18 cellular contexts compared by ENCODE assay signal in the genomic region with DNA sequence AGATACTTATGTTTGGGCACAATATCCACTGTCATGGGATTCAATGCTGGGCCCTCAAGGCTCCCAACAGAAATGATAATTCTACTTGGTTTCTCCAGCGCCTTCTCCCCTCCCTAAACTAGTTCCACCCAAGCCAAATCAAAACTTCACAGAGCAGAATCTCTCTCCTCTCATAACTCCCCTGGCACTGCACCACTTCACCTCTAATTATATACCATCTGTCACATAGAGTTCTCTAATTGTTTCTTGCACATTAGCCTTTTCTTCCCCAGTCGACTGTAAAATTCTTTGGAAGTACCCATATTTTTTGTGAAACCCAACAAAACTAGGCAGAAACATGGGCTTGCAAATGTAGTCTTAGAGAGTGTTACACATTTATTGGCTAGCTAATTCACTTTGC.
"Had no signal": no experiment of that assay in that cellular context is flagged by ENCODE, and none has a peak within 500 bp of the region (broad histone marks: within the 10 kb centered on the region; RNA-seq: fewer than 3 reads in every experiment).

No MANE protein-coding gene starts in this region.

- H3K27ac Mint-ChIP-seq: activated CD4-positive, alpha-beta T cell treated with anti-CD3 and anti-CD28 coated beads, Interleukin-2, amount 10 ng/mL, durations not matched to agents 7 days and 5 days; activated CD8-positive, alpha-beta T cell treated with anti-CD3 and anti-CD28 coated beads, Interleukin-2, amount 10 ng/mL, durations not matched to agents 7 days and 5 days; activated T-cell treated with anti-CD3 and anti-CD28 coated beads, Interleukin-2, amount 50 U/mL, for 24 hours; activated T-helper 2 cell treated with anti-CD3 and anti-CD28 coated beads, Interferon-gamma antibody, Interleukin-2, Interleukin-4, amounts not matched to agents 10 μg/mL and 5 μg/mL and 100 μg/mL, durations not matched to agents 14 hours and 24 hours and 36 hours; mesothelial cell of epicardium; stimulated activated memory B cell treated with anti-CD40 and anti-IgM and Interleukin-4, amounts not matched to agents 10 μg/mL and 1 μg/mL and 100 μg/mL, for 72 hours had no signal

- DNase-seq: activated CD4-positive, alpha-beta T cell treated with anti-CD3 and anti-CD28 coated beads, Interleukin-2, amount 10 ng/mL, durations not matched to agents 7 days and 5 days; activated CD8-positive, alpha-beta T cell treated with anti-CD3 and anti-CD28 coated beads, Interleukin-2, amount 10 ng/mL, durations not matched to agents 7 days and 5 days; activated naive CD4-positive, alpha-beta T cell treated with Interleukin-2 at 50 U/mL for 16 hours; activated T-cell treated with anti-CD3 and anti-CD28 coated beads, Interleukin-2, amount 50 U/mL, for 24 hours; brain microvascular endothelial cell; central memory CD4-positive, alpha-beta T cell; colonic mucosa; erythroblast; foreskin melanocyte; nucleus accumbens; sigmoid colon; stimulated activated CD4-positive, alpha-beta T cell treated with anti-CD3 and anti-CD28 coated beads, Interleukin-4, amount 100 ng/mL, for 24 hours had no signal

- H3K27me3 Mint-ChIP-seq: activated CD4-positive, alpha-beta T cell treated with anti-CD3 and anti-CD28 coated beads, Interleukin-2, amount 10 ng/mL, durations not matched to agents 7 days and 5 days; activated T-cell treated with anti-CD3 and anti-CD28 coated beads, Interleukin-2, amount 50 U/mL, for 24 hours; stimulated activated memory B cell treated with anti-CD40 and anti-IgM and Interleukin-4, amounts not matched to agents 10 μg/mL and 1 μg/mL and 100 μg/mL, for 72 hours had no signal

- H3K4me3 Mint-ChIP-seq: activated CD4-positive, alpha-beta T cell treated with anti-CD3 and anti-CD28 coated beads, Interleukin-2, amount 10 ng/mL, durations not matched to agents 7 days and 5 days; activated CD8-positive, alpha-beta T cell treated with anti-CD3 and anti-CD28 coated beads, Interleukin-2, amount 10 ng/mL, durations not matched to agents 7 days and 5 days; activated T-cell treated with anti-CD3 and anti-CD28 coated beads, Interleukin-2, amount 50 U/mL, for 24 hours; mesothelial cell of epicardium; nephron; stimulated activated memory B cell treated with anti-CD40 and anti-IgM and Interleukin-4, amounts not matched to agents 10 μg/mL and 1 μg/mL and 100 μg/mL, for 72 hours had no signal

- ATAC-seq: activated CD4-positive, CD25-positive, alpha-beta regulatory T cell treated with anti-CD3 and anti-CD28 coated beads, Interleukin-2, amount 50 U/mL, for 24 hours; activated CD8-positive, alpha-beta T cell treated with anti-CD3 and anti-CD28 coated beads, Interleukin-2, amount 10 ng/mL, durations not matched to agents 7 days and 5 days; stimulated activated memory B cell treated with anti-CD40 and anti-IgM and Interleukin-4, amounts not matched to agents 10 μg/mL and 1 μg/mL and 100 μg/mL, for 72 hours had no signal

- H3K9me3 Mint-ChIP-seq: activated CD4-positive, alpha-beta T cell treated with anti-CD3 and anti-CD28 coated beads, Interleukin-2, amount 10 ng/mL, durations not matched to agents 7 days and 5 days; activated T-cell treated with anti-CD3 and anti-CD28 coated beads, Interleukin-2, amount 50 U/mL, for 24 hours; activated T-helper 2 cell treated with anti-CD3 and anti-CD28 coated beads, Interferon-gamma antibody, Interleukin-2, Interleukin-4, amounts not matched to agents 10 μg/mL and 5 μg/mL and 100 μg/mL, durations not matched to agents 14 hours and 24 hours and 36 hours; mesothelial cell of epicardium; nephron; stimulated activated memory B cell treated with anti-CD40 and anti-IgM and Interleukin-4, amounts not matched to agents 10 μg/mL and 1 μg/mL and 100 μg/mL, for 72 hours had no signal

- H3K4me1 ChIP-seq: colonic mucosa had no signal

- H3K36me3 Mint-ChIP-seq: mesothelial cell of epicardium; stimulated activated memory B cell treated with anti-CD40 and anti-IgM and Interleukin-4, amounts not matched to agents 10 μg/mL and 1 μg/mL and 100 μg/mL, for 72 hours had no signal

- H3K27me3 ChIP-seq: brain microvascular endothelial cell, colonic mucosa, sigmoid colon had no signal

- H3K4me3 ChIP-seq: colonic mucosa, lung, sigmoid colon had no signal

- H3K36me3 ChIP-seq: brain microvascular endothelial cell, colonic mucosa, sigmoid colon had no signal

- H3K27ac ChIP-seq: brain microvascular endothelial cell, colonic mucosa, sigmoid colon had no signal
